ENCODE assay signal across 1 cellular context in the genomic region with DNA sequence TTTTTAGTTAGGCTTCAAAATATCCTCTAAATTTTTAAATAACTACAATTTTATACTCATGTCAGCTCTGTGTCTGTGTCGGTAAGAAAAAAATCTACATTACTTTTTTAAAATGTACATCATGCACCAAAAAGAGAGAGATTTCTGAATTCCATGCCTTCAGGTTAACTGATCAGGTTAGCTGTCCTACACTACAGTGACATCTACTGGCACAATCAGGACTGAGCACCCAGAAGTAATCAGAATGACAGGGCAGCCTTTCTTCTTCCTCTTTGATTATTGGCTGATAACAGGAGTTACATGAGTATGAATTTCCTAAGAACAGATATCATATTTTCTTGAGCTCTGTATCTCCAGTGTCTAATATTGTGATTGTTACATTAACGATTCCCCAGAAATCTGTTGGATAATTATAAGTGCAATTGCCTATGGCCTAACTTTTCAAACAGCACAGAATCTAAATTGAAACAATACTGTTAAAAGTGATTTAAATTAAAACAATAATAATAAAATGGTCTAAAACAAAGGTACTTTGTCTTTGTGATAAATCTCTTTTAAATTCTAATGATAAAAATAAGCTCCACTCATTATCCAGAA.
TF ChIP-seq lines count a peak whose summit lies in the region.

No MANE protein-coding gene starts in this region.

TF ChIP-seq in K562, 482 proteins besides CTCF, POLR2A, EP300 and RAD21 (continued from another document and continues in another):
- TF ChIP-seq, protein P1, sequence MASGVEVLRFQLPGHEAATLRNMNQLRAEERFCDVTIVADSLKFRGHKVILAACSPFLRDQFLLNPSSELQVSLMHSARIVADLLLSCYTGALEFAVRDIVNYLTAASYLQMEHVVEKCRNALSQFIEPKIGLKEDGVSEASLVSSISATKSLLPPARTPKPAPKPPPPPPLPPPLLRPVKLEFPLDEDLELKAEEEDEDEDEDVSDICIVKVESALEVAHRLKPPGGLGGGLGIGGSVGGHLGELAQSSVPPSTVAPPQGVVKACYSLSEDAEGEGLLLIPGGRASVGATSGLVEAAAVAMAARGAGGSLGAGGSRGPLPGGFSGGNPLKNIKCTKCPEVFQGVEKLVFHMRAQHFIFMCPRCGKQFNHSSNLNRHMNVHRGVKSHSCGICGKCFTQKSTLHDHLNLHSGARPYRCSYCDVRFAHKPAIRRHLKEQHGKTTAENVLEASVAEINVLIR (CRISPR knock-in tag; IDR thresholded peaks at IDR 0.05): no peak
- no peak for TF ChIP-seq SMARCA4 (IDR thresholded peaks at IDR 0.05)
- no peak for TF ChIP-seq KHSRP (IDR thresholded peaks at IDR 0.05)
- TF ChIP-seq, protein P2, sequence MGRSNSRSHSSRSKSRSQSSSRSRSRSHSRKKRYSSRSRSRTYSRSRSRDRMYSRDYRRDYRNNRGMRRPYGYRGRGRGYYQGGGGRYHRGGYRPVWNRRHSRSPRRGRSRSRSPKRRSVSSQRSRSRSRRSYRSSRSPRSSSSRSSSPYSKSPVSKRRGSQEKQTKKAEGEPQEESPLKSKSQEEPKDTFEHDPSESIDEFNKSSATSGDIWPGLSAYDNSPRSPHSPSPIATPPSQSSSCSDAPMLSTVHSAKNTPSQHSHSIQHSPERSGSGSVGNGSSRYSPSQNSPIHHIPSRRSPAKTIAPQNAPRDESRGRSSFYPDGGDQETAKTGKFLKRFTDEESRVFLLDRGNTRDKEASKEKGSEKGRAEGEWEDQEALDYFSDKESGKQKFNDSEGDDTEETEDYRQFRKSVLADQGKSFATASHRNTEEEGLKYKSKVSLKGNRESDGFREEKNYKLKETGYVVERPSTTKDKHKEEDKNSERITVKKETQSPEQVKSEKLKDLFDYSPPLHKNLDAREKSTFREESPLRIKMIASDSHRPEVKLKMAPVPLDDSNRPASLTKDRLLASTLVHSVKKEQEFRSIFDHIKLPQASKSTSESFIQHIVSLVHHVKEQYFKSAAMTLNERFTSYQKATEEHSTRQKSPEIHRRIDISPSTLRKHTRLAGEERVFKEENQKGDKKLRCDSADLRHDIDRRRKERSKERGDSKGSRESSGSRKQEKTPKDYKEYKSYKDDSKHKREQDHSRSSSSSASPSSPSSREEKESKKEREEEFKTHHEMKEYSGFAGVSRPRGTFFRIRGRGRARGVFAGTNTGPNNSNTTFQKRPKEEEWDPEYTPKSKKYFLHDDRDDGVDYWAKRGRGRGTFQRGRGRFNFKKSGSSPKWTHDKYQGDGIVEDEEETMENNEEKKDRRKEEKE (IDR thresholded peaks at IDR 0.05; ENCODE audit: borderline replicate concordance in 1 of 2, control insufficient read depth in 1 of 2, low read depth in 2 of 2, low read length in 1 of 2): no peak
- TF ChIP-seq FOXJ2 (tag; IDR thresholded peaks at IDR 0.05): no peak
- TF ChIP-seq ETV5 (CRISPR knock-in tag; IDR thresholded peaks at IDR 0.05; ENCODE audit: low read depth): no peak
- no peak for TF ChIP-seq ZNF696 (CRISPR knock-in tag; conservative IDR thresholded peaks at IDR 0.05)
- TF ChIP-seq, protein P3, sequence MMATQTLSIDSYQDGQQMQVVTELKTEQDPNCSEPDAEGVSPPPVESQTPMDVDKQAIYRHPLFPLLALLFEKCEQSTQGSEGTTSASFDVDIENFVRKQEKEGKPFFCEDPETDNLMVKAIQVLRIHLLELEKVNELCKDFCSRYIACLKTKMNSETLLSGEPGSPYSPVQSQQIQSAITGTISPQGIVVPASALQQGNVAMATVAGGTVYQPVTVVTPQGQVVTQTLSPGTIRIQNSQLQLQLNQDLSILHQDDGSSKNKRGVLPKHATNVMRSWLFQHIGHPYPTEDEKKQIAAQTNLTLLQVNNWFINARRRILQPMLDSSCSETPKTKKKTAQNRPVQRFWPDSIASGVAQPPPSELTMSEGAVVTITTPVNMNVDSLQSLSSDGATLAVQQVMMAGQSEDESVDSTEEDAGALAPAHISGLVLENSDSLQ (IDR thresholded peaks at IDR 0.05): peak; percentile 77
- TF ChIP-seq TARDBP (IDR thresholded peaks at IDR 0.05): no peak
- TF ChIP-seq PTBP1 (IDR thresholded peaks at IDR 0.05; ENCODE audit: low read depth, low read length): no peak
- TF ChIP-seq ELF2 (CRISPR knock-in tag; IDR thresholded peaks at IDR 0.05): no peak
- no peak for TF ChIP-seq ZNF507 (tag; conservative IDR thresholded peaks at IDR 0.05)
- TF ChIP-seq, protein P4, sequence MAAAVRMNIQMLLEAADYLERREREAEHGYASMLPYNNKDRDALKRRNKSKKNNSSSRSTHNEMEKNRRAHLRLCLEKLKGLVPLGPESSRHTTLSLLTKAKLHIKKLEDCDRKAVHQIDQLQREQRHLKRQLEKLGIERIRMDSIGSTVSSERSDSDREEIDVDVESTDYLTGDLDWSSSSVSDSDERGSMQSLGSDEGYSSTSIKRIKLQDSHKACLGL (CRISPR knock-in tag; IDR thresholded peaks at IDR 0.05; ENCODE audit: borderline replicate concordance, poor library complexity, severe bottlenecking): no peak
- TF ChIP-seq, protein P5, sequence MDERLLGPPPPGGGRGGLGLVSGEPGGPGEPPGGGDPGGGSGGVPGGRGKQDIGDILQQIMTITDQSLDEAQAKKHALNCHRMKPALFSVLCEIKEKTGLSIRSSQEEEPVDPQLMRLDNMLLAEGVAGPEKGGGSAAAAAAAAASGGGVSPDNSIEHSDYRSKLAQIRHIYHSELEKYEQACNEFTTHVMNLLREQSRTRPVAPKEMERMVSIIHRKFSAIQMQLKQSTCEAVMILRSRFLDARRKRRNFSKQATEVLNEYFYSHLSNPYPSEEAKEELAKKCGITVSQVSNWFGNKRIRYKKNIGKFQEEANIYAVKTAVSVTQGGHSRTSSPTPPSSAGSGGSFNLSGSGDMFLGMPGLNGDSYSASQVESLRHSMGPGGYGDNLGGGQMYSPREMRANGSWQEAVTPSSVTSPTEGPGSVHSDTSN (CRISPR knock-in tag; IDR thresholded peaks at IDR 0.05; ENCODE audit: low read depth): no peak
- TF ChIP-seq, protein P5 (tag; conservative IDR thresholded peaks at IDR 0.05; ENCODE audit: low read depth): 0 out of 2 replicates have a peak, but pooled peaks have one; percentile 13
- TF ChIP-seq BRD9 (IDR thresholded peaks at IDR 0.05; ENCODE audit: low read depth, partially characterized antibody): peak; percentile 48
- no peak for TF ChIP-seq ZBTB7A (IDR thresholded peaks at IDR 0.05; ENCODE audit: borderline replicate concordance, control insufficient read depth, low read depth, low read length)
- no peak for TF ChIP-seq ZNF583 (CRISPR knock-in tag; IDR thresholded peaks at IDR 0.05)
- TF ChIP-seq HDAC8 (tag; IDR thresholded peaks at IDR 0.05): no peak
- no peak for TF ChIP-seq POLR3G (IDR thresholded peaks at IDR 0.05; ENCODE audit: extremely low read depth, insufficient read length, insufficient replicate concordance)
- TF ChIP-seq, protein P6, sequence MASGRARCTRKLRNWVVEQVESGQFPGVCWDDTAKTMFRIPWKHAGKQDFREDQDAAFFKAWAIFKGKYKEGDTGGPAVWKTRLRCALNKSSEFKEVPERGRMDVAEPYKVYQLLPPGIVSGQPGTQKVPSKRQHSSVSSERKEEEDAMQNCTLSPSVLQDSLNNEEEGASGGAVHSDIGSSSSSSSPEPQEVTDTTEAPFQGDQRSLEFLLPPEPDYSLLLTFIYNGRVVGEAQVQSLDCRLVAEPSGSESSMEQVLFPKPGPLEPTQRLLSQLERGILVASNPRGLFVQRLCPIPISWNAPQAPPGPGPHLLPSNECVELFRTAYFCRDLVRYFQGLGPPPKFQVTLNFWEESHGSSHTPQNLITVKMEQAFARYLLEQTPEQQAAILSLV (tag; IDR thresholded peaks at IDR 0.05): no peak
- TF ChIP-seq ZNF766 (CRISPR knock-in tag; conservative IDR thresholded peaks at IDR 0.05): no peak
- TF ChIP-seq CEBPB (tag; IDR thresholded peaks at IDR 0.05): no peak
- TF ChIP-seq POU5F1 (IDR thresholded peaks at IDR 0.05; ENCODE audit: borderline replicate concordance, low read depth, low read length, partially characterized antibody): no peak
- TF ChIP-seq PPARD (CRISPR knock-in tag; IDR thresholded peaks at IDR 0.05): no peak
- TF ChIP-seq, protein P7, sequence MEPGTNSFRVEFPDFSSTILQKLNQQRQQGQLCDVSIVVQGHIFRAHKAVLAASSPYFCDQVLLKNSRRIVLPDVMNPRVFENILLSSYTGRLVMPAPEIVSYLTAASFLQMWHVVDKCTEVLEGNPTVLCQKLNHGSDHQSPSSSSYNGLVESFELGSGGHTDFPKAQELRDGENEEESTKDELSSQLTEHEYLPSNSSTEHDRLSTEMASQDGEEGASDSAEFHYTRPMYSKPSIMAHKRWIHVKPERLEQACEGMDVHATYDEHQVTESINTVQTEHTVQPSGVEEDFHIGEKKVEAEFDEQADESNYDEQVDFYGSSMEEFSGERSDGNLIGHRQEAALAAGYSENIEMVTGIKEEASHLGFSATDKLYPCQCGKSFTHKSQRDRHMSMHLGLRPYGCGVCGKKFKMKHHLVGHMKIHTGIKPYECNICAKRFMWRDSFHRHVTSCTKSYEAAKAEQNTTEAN (CRISPR knock-in tag; IDR thresholded peaks at IDR 0.05): no peak
- TF ChIP-seq GTF2E2 (tag; IDR thresholded peaks at IDR 0.05): no peak
- no peak for TF ChIP-seq ZNF551 (CRISPR knock-in tag; IDR thresholded peaks at IDR 0.05)
- no peak for TF ChIP-seq RFX7 (CRISPR knock-in tag; IDR thresholded peaks at IDR 0.05)
- TF ChIP-seq MAFK (IDR thresholded peaks at IDR 0.05; ENCODE audit: low read length): peak; percentile 37; the same call in 1 of the 2 replicates
- no peak for TF ChIP-seq PRPF4 (IDR thresholded peaks at IDR 0.05; ENCODE audit: insufficient read depth, low read depth, low read length, poor library complexity, severe bottlenecking)
- TF ChIP-seq, protein P8, sequence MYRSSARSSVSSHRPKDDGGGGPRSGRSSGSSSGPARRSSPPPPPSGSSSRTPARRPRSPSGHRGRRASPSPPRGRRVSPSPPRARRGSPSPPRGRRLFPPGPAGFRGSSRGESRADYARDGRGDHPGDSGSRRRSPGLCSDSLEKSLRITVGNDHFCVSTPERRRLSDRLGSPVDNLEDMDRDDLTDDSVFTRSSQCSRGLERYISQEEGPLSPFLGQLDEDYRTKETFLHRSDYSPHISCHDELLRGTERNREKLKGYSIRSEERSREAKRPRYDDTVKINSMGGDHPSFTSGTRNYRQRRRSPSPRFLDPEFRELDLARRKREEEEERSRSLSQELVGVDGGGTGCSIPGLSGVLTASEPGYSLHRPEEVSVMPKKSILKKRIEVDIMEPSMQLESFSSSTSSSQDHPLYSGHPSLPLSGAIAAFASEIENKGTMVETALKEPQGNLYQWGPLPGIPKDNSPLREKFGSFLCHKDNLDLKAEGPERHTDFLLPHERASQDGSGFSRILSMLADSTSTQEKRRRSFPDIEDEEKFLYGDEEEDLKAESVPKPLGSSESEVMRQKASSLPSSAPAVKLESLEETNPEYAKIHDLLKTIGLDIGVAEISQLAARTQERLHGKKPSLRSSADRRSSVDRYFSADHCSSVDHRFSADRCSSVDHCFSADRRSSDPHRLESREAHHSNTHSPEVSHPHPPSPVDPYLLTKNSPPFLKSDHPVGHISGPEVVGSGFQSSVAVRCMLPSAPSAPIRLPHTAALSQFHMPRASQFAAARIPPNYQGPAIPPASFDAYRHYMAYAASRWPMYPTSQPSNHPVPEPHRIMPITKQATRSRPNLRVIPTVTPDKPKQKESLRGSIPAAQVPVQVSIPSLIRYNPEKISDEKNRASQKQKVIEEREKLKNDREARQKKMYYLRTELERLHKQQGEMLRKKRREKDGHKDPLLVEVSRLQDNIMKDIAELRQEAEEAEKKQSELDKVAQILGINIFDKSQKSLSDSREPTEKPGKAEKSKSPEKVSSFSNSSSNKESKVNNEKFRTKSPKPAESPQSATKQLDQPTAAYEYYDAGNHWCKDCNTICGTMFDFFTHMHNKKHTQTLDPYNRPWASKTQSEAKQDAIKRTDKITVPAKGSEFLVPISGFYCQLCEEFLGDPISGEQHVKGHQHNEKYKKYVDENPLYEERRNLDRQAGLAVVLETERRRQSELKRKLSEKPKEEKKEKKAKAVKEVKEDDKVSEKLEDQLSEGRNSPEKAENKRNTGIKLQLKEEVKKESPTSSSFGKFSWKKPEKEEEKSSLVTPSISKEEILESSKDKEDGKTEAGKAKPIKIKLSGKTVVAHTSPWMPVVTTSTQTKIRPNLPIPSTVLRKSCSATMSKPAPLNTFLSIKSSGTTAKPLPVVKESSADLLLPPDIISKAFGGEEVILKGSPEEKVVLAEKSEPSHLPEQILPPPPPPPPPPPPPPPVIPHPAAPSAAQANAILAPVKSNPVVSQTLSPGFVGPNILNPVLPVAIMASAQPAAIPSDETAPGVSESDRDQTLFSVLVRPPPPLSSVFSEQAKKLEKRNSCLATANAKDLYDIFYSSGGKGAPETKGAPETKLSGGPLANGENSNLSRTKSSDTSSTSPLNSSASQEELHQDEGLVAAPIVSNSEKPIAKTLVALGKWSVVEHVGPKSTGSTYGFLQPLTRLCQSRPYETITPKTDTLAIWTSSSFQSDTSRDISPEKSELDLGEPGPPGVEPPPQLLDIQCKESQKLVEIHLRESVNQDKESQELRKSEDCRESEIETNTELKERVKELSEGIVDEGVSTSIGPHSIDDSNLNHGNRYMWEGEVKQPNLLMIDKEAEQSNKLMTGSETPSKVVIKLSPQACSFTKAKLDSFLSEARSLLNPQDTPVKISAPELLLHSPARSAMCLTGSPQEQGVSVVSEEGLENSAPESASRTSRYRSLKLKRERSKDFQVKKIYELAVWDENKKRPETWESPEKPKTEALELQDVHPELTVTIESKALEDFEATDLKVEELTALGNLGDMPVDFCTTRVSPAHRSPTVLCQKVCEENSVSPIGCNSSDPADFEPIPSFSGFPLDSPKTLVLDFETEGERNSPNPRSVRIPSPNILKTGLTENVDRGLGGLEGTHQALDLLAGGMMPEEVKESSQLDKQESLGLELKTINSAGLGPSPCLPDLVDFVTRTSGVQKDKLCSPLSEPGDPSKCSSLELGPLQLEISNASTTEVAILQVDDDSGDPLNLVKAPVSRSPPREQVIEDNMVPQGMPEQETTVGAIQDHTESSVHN (IDR thresholded peaks at IDR 0.05; ENCODE audit: borderline replicate concordance in 1 of 2, low read depth in 1 of 2): no peak
- TF ChIP-seq, protein P9, sequence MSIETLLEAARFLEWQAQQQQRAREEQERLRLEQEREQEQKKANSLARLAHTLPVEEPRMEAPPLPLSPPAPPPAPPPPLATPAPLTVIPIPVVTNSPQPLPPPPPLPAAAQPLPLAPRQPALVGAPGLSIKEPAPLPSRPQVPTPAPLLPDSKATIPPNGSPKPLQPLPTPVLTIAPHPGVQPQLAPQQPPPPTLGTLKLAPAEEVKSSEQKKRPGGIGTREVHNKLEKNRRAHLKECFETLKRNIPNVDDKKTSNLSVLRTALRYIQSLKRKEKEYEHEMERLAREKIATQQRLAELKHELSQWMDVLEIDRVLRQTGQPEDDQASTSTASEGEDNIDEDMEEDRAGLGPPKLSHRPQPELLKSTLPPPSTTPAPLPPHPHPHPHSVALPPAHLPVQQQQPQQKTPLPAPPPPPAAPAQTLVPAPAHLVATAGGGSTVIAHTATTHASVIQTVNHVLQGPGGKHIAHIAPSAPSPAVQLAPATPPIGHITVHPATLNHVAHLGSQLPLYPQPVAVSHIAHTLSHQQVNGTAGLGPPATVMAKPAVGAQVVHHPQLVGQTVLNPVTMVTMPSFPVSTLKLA (conservative IDR thresholded peaks at IDR 0.05): 0 out of 4 replicates have a peak, but pooled peaks of 1 of the 2 experiments have one; percentile 16
